Comparison of ENCODE assay signal across 1 cellular context in the genomic region with DNA sequence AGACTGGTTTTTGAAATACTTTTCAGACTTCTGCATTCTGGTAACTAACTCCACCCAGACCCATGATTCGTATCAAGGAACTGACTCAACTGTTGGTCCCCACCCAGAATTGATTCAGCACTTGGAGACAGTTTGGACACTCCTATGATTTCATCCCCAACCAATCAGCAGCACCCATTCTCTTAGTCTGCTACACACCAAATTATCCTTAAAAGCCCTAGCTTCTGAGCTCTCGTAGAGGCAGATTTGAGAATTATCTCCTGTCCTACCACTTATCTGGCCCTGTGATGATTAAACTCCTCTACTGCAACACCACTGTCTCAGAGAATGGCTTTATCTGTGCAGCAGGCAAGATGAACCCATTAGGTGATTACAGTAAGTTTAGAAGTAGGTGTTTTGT.
TF ChIP-seq lines count a peak whose summit lies in the region.

No MANE protein-coding gene starts in this region.

TF ChIP-seq in K562, 482 proteins besides CTCF, POLR2A, EP300 and RAD21 (continued from another document and continues in another):
- TF ChIP-seq, protein P1, sequence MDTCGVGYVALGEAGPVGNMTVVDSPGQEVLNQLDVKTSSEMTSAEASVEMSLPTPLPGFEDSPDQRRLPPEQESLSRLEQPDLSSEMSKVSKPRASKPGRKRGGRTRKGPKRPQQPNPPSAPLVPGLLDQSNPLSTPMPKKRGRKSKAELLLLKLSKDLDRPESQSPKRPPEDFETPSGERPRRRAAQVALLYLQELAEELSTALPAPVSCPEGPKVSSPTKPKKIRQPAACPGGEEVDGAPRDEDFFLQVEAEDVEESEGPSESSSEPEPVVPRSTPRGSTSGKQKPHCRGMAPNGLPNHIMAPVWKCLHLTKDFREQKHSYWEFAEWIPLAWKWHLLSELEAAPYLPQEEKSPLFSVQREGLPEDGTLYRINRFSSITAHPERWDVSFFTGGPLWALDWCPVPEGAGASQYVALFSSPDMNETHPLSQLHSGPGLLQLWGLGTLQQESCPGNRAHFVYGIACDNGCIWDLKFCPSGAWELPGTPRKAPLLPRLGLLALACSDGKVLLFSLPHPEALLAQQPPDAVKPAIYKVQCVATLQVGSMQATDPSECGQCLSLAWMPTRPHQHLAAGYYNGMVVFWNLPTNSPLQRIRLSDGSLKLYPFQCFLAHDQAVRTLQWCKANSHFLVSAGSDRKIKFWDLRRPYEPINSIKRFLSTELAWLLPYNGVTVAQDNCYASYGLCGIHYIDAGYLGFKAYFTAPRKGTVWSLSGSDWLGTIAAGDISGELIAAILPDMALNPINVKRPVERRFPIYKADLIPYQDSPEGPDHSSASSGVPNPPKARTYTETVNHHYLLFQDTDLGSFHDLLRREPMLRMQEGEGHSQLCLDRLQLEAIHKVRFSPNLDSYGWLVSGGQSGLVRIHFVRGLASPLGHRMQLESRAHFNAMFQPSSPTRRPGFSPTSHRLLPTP (IDR thresholded peaks at IDR 0.05; ENCODE audit: borderline replicate concordance, extremely low read depth, insufficient read length) = no peak
- TF ChIP-seq DACH1 (IDR thresholded peaks at IDR 0.05; ENCODE audit: partially characterized antibody) (no peak), MYC (IDR thresholded peaks at IDR 0.05; ENCODE audit: low read depth, low read length) (no peak), MYC (CRISPR knock-in tag; IDR thresholded peaks at IDR 0.05; ENCODE audit: borderline replicate concordance, low read depth) (no peak), ERF (CRISPR knock-in tag; IDR thresholded peaks at IDR 0.05) (no peak), DPF2 (IDR thresholded peaks at IDR 0.05) (peak; percentile 44; the same call in 1 of the 2 replicates), ZNF146 (CRISPR knock-in tag; IDR thresholded peaks at IDR 0.05; ENCODE audit: unreplicated experiment) (no peak), BRD4 (IDR thresholded peaks at IDR 0.05) (no peak), IFI16 (CRISPR knock-in tag; IDR thresholded peaks at IDR 0.05) (no peak), NRF1 (conservative IDR thresholded peaks at IDR 0.05 in 1 of 2, IDR thresholded peaks at IDR 0.05 in 1 of 2) (no peak), MXD1 (CRISPR knock-in tag; IDR thresholded peaks at IDR 0.05; ENCODE audit: borderline replicate concordance, poor library complexity, severe bottlenecking) (no peak), STAG1 (CRISPR knock-in tag; IDR thresholded peaks at IDR 0.05; ENCODE audit: borderline replicate concordance) (no peak), CHD4 (IDR thresholded peaks at IDR 0.05; ENCODE audit: insufficient read depth, insufficient replicate concordance, low read depth, low read length, poor library complexity, severe bottlenecking) (no peak), ZBED1 (IDR thresholded peaks at IDR 0.05) (no peak), NEUROD1 (IDR thresholded peaks at IDR 0.05; ENCODE audit: borderline replicate concordance, low read depth, low read length, partially characterized antibody) (no peak), HINFP (tag; conservative IDR thresholded peaks at IDR 0.05; ENCODE audit: low read depth) (no peak), TRIM28 (IDR thresholded peaks at IDR 0.05) (peak; percentile 67), HDAC6 (IDR thresholded peaks at IDR 0.05; ENCODE audit: low read depth, low read length) (no peak), MECOM (CRISPR knock-in tag; IDR thresholded peaks at IDR 0.05) (no peak), FOXJ2 (tag; IDR thresholded peaks at IDR 0.05) (no peak), PHF21A (IDR thresholded peaks at IDR 0.05; ENCODE audit: borderline replicate concordance, low read depth) (no peak), PML (IDR thresholded peaks at IDR 0.05; ENCODE audit: low read length) (no peak), PHF20 (IDR thresholded peaks at IDR 0.05; ENCODE audit: partially characterized antibody) (no peak), HLTF (IDR thresholded peaks at IDR 0.05) (no peak), THAP12 (CRISPR knock-in tag; IDR thresholded peaks at IDR 0.05) (no peak), JUND (IDR thresholded peaks at IDR 0.05; ENCODE audit: borderline replicate concordance, low read depth, low read length) (peak; percentile 38; the same call in 1 of the 2 replicates), JUND (tag; IDR thresholded peaks at IDR 0.05; ENCODE audit: borderline replicate concordance, low read depth, low read length) (no peak), JUN (IDR thresholded peaks at IDR 0.05; ENCODE audit: borderline replicate concordance, low read depth, low read length) (0 out of 2 replicates have a peak, but pooled peaks have one; percentile 36), JUN (CRISPR knock-in tag; IDR thresholded peaks at IDR 0.05; ENCODE audit: borderline replicate concordance) (no peak), ATF1 (CRISPR knock-in tag; IDR thresholded peaks at IDR 0.05) (no peak), ATF1 (tag; IDR thresholded peaks at IDR 0.05) (0 out of 2 replicates have a peak, but pooled peaks have one; percentile 17), NCOR1 (IDR thresholded peaks at IDR 0.05) (peak; percentile 47; the same call in 1 of the 2 replicates), CCAR2 (IDR thresholded peaks at IDR 0.05; ENCODE audit: low read depth, low read length) (no peak), SPI1 (IDR thresholded peaks at IDR 0.05; ENCODE audit: borderline replicate concordance, low read depth, low read length) (no peak), ZNF445 (CRISPR knock-in tag; IDR thresholded peaks at IDR 0.05; ENCODE audit: low read depth) (0 out of 2 replicates have a peak, but pooled peaks have one; percentile 70), GTF2F1 (IDR thresholded peaks at IDR 0.05; ENCODE audit: low read depth, low read length) (no peak), ZNF609 (CRISPR knock-in tag; IDR thresholded peaks at IDR 0.05; ENCODE audit: borderline replicate concordance) (no peak), TCF3 (CRISPR knock-in tag; IDR thresholded peaks at IDR 0.05) (peak; percentile 46; the same call in 1 of the 2 replicates), MTA1 (IDR thresholded peaks at IDR 0.05; ENCODE audit: borderline replicate concordance) (no peak), TARDBP (IDR thresholded peaks at IDR 0.05) (no peak), HMG20B (CRISPR knock-in tag; IDR thresholded peaks at IDR 0.05) (no peak), ZNF232 (CRISPR knock-in tag; IDR thresholded peaks at IDR 0.05) (no peak), MTA3 (IDR thresholded peaks at IDR 0.05; ENCODE audit: borderline replicate concordance) (no peak), ZNF175 (CRISPR knock-in tag; IDR thresholded peaks at IDR 0.05; ENCODE audit: low read depth) (no peak), SMAD4 (CRISPR knock-in tag; conservative IDR thresholded peaks at IDR 0.05) (no peak)
- TF ChIP-seq, protein P2, sequence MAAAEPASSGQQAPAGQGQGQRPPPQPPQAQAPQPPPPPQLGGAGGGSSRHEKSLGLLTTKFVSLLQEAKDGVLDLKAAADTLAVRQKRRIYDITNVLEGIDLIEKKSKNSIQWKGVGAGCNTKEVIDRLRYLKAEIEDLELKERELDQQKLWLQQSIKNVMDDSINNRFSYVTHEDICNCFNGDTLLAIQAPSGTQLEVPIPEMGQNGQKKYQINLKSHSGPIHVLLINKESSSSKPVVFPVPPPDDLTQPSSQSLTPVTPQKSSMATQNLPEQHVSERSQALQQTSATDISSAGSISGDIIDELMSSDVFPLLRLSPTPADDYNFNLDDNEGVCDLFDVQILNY (CRISPR knock-in tag; IDR thresholded peaks at IDR 0.05) = no peak
- TF ChIP-seq, protein P3, sequence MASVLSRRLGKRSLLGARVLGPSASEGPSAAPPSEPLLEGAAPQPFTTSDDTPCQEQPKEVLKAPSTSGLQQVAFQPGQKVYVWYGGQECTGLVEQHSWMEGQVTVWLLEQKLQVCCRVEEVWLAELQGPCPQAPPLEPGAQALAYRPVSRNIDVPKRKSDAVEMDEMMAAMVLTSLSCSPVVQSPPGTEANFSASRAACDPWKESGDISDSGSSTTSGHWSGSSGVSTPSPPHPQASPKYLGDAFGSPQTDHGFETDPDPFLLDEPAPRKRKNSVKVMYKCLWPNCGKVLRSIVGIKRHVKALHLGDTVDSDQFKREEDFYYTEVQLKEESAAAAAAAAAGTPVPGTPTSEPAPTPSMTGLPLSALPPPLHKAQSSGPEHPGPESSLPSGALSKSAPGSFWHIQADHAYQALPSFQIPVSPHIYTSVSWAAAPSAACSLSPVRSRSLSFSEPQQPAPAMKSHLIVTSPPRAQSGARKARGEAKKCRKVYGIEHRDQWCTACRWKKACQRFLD (CRISPR knock-in tag; IDR thresholded peaks at IDR 0.05) = no peak
- TF ChIP-seq, protein P4, sequence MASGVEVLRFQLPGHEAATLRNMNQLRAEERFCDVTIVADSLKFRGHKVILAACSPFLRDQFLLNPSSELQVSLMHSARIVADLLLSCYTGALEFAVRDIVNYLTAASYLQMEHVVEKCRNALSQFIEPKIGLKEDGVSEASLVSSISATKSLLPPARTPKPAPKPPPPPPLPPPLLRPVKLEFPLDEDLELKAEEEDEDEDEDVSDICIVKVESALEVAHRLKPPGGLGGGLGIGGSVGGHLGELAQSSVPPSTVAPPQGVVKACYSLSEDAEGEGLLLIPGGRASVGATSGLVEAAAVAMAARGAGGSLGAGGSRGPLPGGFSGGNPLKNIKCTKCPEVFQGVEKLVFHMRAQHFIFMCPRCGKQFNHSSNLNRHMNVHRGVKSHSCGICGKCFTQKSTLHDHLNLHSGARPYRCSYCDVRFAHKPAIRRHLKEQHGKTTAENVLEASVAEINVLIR (CRISPR knock-in tag; IDR thresholded peaks at IDR 0.05) = no peak
